In genomic region chr16:88369447-88370008, GRCh38 we compare ENCODE assay signal across 24 cellular contexts.
"Had no signal": no experiment of that assay in that cellular context is flagged by ENCODE, and none has a peak within 500 bp of the region (broad histone marks: within the 10 kb centered on the region; RNA-seq: fewer than 3 reads in every experiment).

No MANE protein-coding gene starts in this region.

- H3K27me3 ChIP-seq: adrenal gland, colonic mucosa, dorsolateral prefrontal cortex, pancreas, testis, uterus had no signal

- H3K4me1 ChIP-seq: adrenal gland, colonic mucosa, pancreas, testis, uterus had no signal

- H3K27me3 Mint-ChIP-seq: central memory CD8-positive, alpha-beta T cell had no signal

- H3K9me3 Mint-ChIP-seq: activated naive CD4-positive, alpha-beta T cell treated with anti-CD3 and anti-CD28 coated beads, Interleukin-2, amount 50 U/mL, for 72 hours; activated T-cell treated with anti-CD3 and anti-CD28 coated beads, Interleukin-2, amount 50 U/mL, for 24 hours; activated T-helper 17 cell treated with anti-CD3 and anti-CD28 coated beads, Interleukin-2, amount 50 U/mL, for 72 hours; central memory CD8-positive, alpha-beta T cell; effector memory CD8-positive, alpha-beta T cell; mesothelial cell of epicardium; natural killer cell had no signal

- H3K36me3 Mint-ChIP-seq: activated naive CD4-positive, alpha-beta T cell treated with anti-CD3 and anti-CD28 coated beads, Interleukin-2, amount 50 U/mL, for 72 hours; mesothelial cell of epicardium; natural killer cell; WTC11 had no signal

- ATAC-seq: activated naive CD4-positive, alpha-beta T cell treated with anti-CD3 and anti-CD28 coated beads, Interleukin-2, amount 50 U/mL, for 72 hours; activated T-helper 17 cell treated with anti-CD3 and anti-CD28 coated beads, Interleukin-2, amount 50 U/mL, for 72 hours; effector memory CD8-positive, alpha-beta T cell; esophagus mucosa; left colon; natural killer cell; pancreas; WTC11 had no signal

- DNase-seq: activated CD4-positive, alpha-beta T cell treated with anti-CD3 and anti-CD28 coated beads, Interleukin-2, amount 50 U/mL, for 4 hours; activated CD8-positive, alpha-beta memory T cell treated with anti-CD3 and anti-CD28 coated beads for 24 hours; activated CD8-positive, alpha-beta memory T cell treated with anti-CD3 and anti-CD28 coated beads, Interleukin-2, amount 50 U/mL, for 4 hours; activated T-cell treated with anti-CD3 and anti-CD28 coated beads, Interleukin-2, amount 50 U/mL, for 24 hours; colonic mucosa; effector memory CD8-positive, alpha-beta T cell; hypothalamus; left colon; natural killer cell; stimulated activated CD4-positive, alpha-beta T cell treated with anti-CD3 and anti-CD28 coated beads, Interleukin-4, amount 100 ng/mL, for 1 hour; stimulated activated naive CD4-positive, alpha-beta T cell; T-helper 9 cell; testis; trophoblast cell had no signal

- H3K27ac Mint-ChIP-seq: activated naive CD4-positive, alpha-beta T cell treated with anti-CD3 and anti-CD28 coated beads, Interleukin-2, amount 50 U/mL, for 72 hours; activated T-cell treated with anti-CD3 and anti-CD28 coated beads, Interleukin-2, amount 50 U/mL, for 24 hours; activated T-helper 17 cell treated with anti-CD3 and anti-CD28 coated beads, Interleukin-2, amount 50 U/mL, for 72 hours; effector memory CD8-positive, alpha-beta T cell; mesothelial cell of epicardium; natural killer cell; WTC11 had no signal

- H3K36me3 ChIP-seq: adrenal gland, colonic mucosa, pancreas, uterus had no signal

- H3K4me3 Mint-ChIP-seq: activated T-cell treated with anti-CD3 and anti-CD28 coated beads, Interleukin-2, amount 50 U/mL, for 24 hours; activated T-helper 17 cell treated with anti-CD3 and anti-CD28 coated beads, Interleukin-2, amount 50 U/mL, for 72 hours; central memory CD8-positive, alpha-beta T cell; effector memory CD8-positive, alpha-beta T cell; mesothelial cell of epicardium; natural killer cell; WTC11 had no signal

- H3K27ac ChIP-seq: adrenal gland, colonic mucosa, dorsolateral prefrontal cortex, pancreas, testis, uterus had no signal

- H3K9me3 ChIP-seq: adrenal gland, colonic mucosa, pancreas, testis, uterus had no signal

- H3K4me3 ChIP-seq: adrenal gland, colonic mucosa, dorsolateral prefrontal cortex, pancreas, testis, uterus had no signal

- H3K4me1 Mint-ChIP-seq: activated T-helper 17 cell treated with anti-CD3 and anti-CD28 coated beads, Interleukin-2, amount 50 U/mL, for 72 hours; central memory CD8-positive, alpha-beta T cell; mesothelial cell of epicardium; natural killer cell; WTC11 had no signal
